18 cellular contexts compared by ENCODE assay signal in the genomic region with DNA sequence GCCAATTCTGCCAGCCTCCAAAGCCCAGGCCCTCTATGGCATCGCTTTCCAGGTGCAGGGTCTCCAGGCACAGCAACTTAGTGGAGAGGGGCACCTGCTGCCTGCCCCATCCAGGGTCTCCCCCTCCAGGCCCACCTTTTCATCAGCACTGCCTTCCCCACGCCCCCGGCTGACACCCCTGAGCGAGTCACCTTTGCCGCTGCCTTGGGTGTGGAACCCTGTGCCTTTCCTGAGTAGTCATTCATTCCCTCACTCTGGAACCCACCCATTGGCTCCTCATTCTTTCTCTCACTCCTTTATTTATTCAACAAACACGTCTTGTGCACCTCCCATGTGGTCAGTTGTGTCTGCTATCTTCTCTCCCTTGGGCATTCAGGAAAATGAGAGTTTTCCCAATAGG. TPM values are rescaled to one million over a fixed set of nuclear protein-coding genes. Genes with fewer than 3 reads are reported as not detected.
A peak's percentile ranks its signal among the peaks of the same experiment; 100 is the strongest.
DNase-seq lines count a peak whose midpoint lies in the region; TF ChIP-seq lines count a peak whose summit lies in the region.
"Had no signal": no experiment of that assay in that cellular context is flagged by ENCODE, and none has a peak within 500 bp of the region (broad histone marks: within the 10 kb centered on the region; RNA-seq: fewer than 3 reads in every experiment).

No MANE protein-coding gene starts in this region.

- peak overlapping the region; percentile 59 for H4K91ac ChIP-seq in trophoblast cell (ENCODE audit: low read depth, low read length)

- H3K36me3 ChIP-seq in BLaER1 (peaks cover 94% of the 10 kb centered on the region), HEK293 (ENCODE audit: control insufficient read depth in 2 of 2, insufficient read depth in 1 of 2, low read length in 2 of 2) (peaks cover 0 to 11% of the 10 kb centered on the region in 2 experiments; a peak in 2 of 3 replicates), brain microvascular endothelial cell (replicated peaks) (peaks cover 23% of the 10 kb centered on the region), trophoblast cell (ENCODE audit: control insufficient read depth in 1 of 2, insufficient read depth in 2 of 2, low read length in 2 of 2) (peaks cover 18 to 20% of the 10 kb centered on the region in 2 experiments)

- WGBS in trophoblast cell (ENCODE audit: extremely low coverage, insufficient coverage, insufficient read length), result no CpG with 5 or more reads among the region's 6 CpGs

- no peak overlapping the region for H2AFZ ChIP-seq in trophoblast cell (ENCODE audit: insufficient read depth, low read length, poor library complexity)

- H3K9ac ChIP-seq in BLaER1 (no peak overlapping the region), trophoblast cell (ENCODE audit: low read length) (no peak overlapping the region)
- H3K9ac ChIP-seq: KMS-11 had no signal

- H3K79me1 ChIP-seq in trophoblast cell (ENCODE audit: low read length), result peaks cover 17% of the 10 kb centered on the region

- H3K27ac ChIP-seq in BLaER1 (peak overlapping the region; percentile 72), HEK293 (ENCODE audit: extremely low read depth, low read depth, low read length) (no peak overlapping the region), brain microvascular endothelial cell (peak overlapping the region; percentile 85), trophoblast cell (ENCODE audit: low read depth, low read length) (no peak overlapping the region)
- H3K27ac ChIP-seq: gastrocnemius medialis, KMS-11, right atrium auricular region had no signal

- H3K4me2 ChIP-seq in BLaER1, result peak overlapping the region; percentile 78
- H3K4me2 ChIP-seq in trophoblast cell (ENCODE audit: low read length), result no peak overlapping the region
- H3K4me2 ChIP-seq: KMS-11 had no signal

- no peak overlapping the region for H2BK5ac ChIP-seq in trophoblast cell (ENCODE audit: low read depth, low read length, poor library complexity)

- CTCF ChIA-PET in HEK293 (lab: Yijun Ruan, JAX), result interaction anchor here (1.1 to 1.4 kb wide), 2 partner anchors 9 to 12 kb away, joined by 3 read pairs; no protein-coding TSS in a partner anchor

- no peak overlapping the region for H3K23ac ChIP-seq in trophoblast cell (ENCODE audit: low read length)

- no peak overlapping the region for H3K18ac ChIP-seq in trophoblast cell (ENCODE audit: low read length)

- H3K79me2 ChIP-seq in trophoblast cell (ENCODE audit: control insufficient read depth, insufficient read depth, low read length, poor library complexity), result peaks cover 1% of the 10 kb centered on the region

- H3K27me3 ChIP-seq in BLaER1 (no peaks in the 10 kb centered on the region), brain microvascular endothelial cell (replicated peaks) (no peaks in the 10 kb centered on the region), trophoblast cell (ENCODE audit: insufficient read depth, low read length) (no peaks in the 10 kb centered on the region)
- H3K27me3 ChIP-seq: gastrocnemius medialis, right atrium auricular region had no signal

- POLR2A ChIA-PET in HEK293 (lab: Yijun Ruan, JAX), result interaction anchor here (0.7 kb wide), 1 partner anchor 110 kb away, joined by 5 read pairs; no protein-coding TSS in a partner anchor

- TF ChIP-seq CTCF in HEK293 (tag by site-specific recombination; IDR thresholded peaks at IDR 0.05) (no peak), brain microvascular endothelial cell (IDR thresholded peaks at IDR 0.05; ENCODE audit: low read depth, low read length, missing control alignments) (no peak), GM13976 (IDR thresholded peaks at IDR 0.05; ENCODE audit: borderline replicate concordance, control extremely low read depth, extremely low read depth, insufficient read depth, missing control alignments) (no peak)

- H3K4me3 ChIP-seq in BLaER1 (no peak overlapping the region), HEK293 (ENCODE audit: low read depth, low read length) (no peak overlapping the region), brain microvascular endothelial cell (ENCODE audit: low read depth, low read length) (no peak overlapping the region), trophoblast cell (ENCODE audit: low read depth, low read length) (no peak overlapping the region)
- H3K4me3 ChIP-seq: gastrocnemius medialis, right atrium auricular region had no signal

- DNase-seq in brain microvascular endothelial cell, result no peak
- no peak for DNase-seq in trophoblast cell
- no peak for DNase-seq in GM13976 (ENCODE audit: low spot score)
- no peak for DNase-seq in mesenteric fat pad (ENCODE audit: low spot score)
- no peak for DNase-seq in NCI-H1417 treated with DMSO at 0.1 percent for 48 hours (lab: John Stamatoyannopoulos, UW)
- no peak for DNase-seq in MV-4-11 (lab: John Stamatoyannopoulos, UW)
- DNase-seq: activated CD4-positive, alpha-beta T cell treated with anti-CD3 and anti-CD28 coated beads for 48 hours; caudate nucleus; CD4-positive, alpha-beta memory T cell; DMS53; gastrocnemius medialis; HCEC 1CT; NCI-H1048; NCI-H2029 treated with DMSO at 0.1 percent for 48 hours had no signal

- H2BK12ac ChIP-seq in trophoblast cell (ENCODE audit: low read length), result peak overlapping the region; percentile 80

- peak overlapping the region; percentile 19 for H3K4ac ChIP-seq in trophoblast cell (ENCODE audit: low read depth, low read length)

- no peaks in the 10 kb centered on the region for H3K9me3 ChIP-seq in BLaER1
- H3K9me3 ChIP-seq in HEK293 (ENCODE audit: control insufficient read depth, insufficient read depth, low read depth, low read length), result no peaks in the 10 kb centered on the region
- no peaks in the 10 kb centered on the region for H3K9me3 ChIP-seq in trophoblast cell (ENCODE audit: insufficient read depth, low read depth, low read length)
- H3K9me3 ChIP-seq: gastrocnemius medialis, right atrium auricular region had no signal

- in situ Hi-C loops in brain microvascular endothelial cell (cut with HindIII; ENCODE audit: low pct_ligation_motif_present, low sequenced_read_pairs) (no loop called here), GM13976 (cut with MboI; ENCODE audit: low sequenced_read_pairs, unreplicated experiment) (no loop called here)

- H3K4me1 ChIP-seq in BLaER1, result peaks cover 99% of the 10 kb centered on the region
- no peaks in the 10 kb centered on the region for H3K4me1 ChIP-seq in HEK293 (ENCODE audit: control insufficient read depth, insufficient read depth, low read length)
- peaks cover 13 to 19% of the 10 kb centered on the region in 2 experiments for H3K4me1 ChIP-seq in trophoblast cell (ENCODE audit: control insufficient read depth in 1 of 2, insufficient read depth in 2 of 2, low read length in 2 of 2)
- H3K4me1 ChIP-seq: gastrocnemius medialis had no signal

- H4K8ac ChIP-seq in trophoblast cell (ENCODE audit: low read depth, low read length), result peak overlapping the region; percentile 47

- peaks cover 81% of the 10 kb centered on the region for H4K20me1 ChIP-seq in BLaER1

- peak overlapping the region; percentile 35 for H2BK120ac ChIP-seq in trophoblast cell (ENCODE audit: insufficient read depth, low read length, poor library complexity)

- H2AK5ac ChIP-seq in trophoblast cell (ENCODE audit: low read length), result peak overlapping the region; percentile 64

- no peak overlapping the region for H3K14ac ChIP-seq in trophoblast cell (ENCODE audit: low read length)

- H4K12ac ChIP-seq in trophoblast cell (ENCODE audit: low read depth, low read length), result peak overlapping the region; percentile 32

TF ChIP-seq in HEK293, 187 proteins besides CTCF, POLR2A, EP300 and RAD21:
- peak; percentile 48; the same call in 1 of the 2 replicates for TF ChIP-seq KLF1 (tag by site-specific recombination; IDR thresholded peaks at IDR 0.05)
- TF ChIP-seq ZNF654 (tag by site-specific recombination; IDR thresholded peaks at IDR 0.05; ENCODE audit: low read depth), result no peak

RNA-seq across cellular contexts. Expression of a gene that starts 14.5 kb away (rescaled TPM):
- 61.9 and 63.3 TPM in 2 replicates for polyA plus RNA-seq in trophoblast cell (2013)
- total RNA-seq in mesenteric fat pad, result 28.2 TPM

RNA-seq across cellular contexts. Expression of a gene that starts 38.8 kb away (rescaled TPM):
- polyA plus RNA-seq in trophoblast cell (2013), result 246 and 249 TPM in 2 replicates
- 319 TPM for total RNA-seq in mesenteric fat pad

Comparison
In these comparisons a context has a peak if more than half of its experiments do, and no peak if none do; other contexts are left out.
1. H3K27ac ChIP-seq: peak in BLaER1 (single experiment) and brain microvascular endothelial cell (single experiment); none in HEK293 (single experiment) and trophoblast cell (single experiment).